11 cellular contexts compared by ENCODE assay signal in genomic region chr4:173500841-173501591, GRCh38. TPM values are rescaled to one million over a fixed set of nuclear protein-coding genes. Genes with fewer than 3 reads are reported as not detected.
DNase-seq lines count a peak whose midpoint lies in the region; ATAC-seq and TF ChIP-seq lines count a peak whose summit lies in the region.
"Had no signal": no experiment of that assay in that cellular context is flagged by ENCODE, and none has a peak within 500 bp of the region (broad histone marks: within the 10 kb centered on the region; RNA-seq: fewer than 3 reads in every experiment).

No MANE protein-coding gene starts in this region.

- in situ Hi-C loops in GM13977 (cut with MboI; ENCODE audit: low pct_unique_long_range_greater_than_20kb, low sequenced_read_pairs, unreplicated experiment): loop anchor here (25.0 kb wide), 1 partner anchor 711 kb away; no protein-coding TSS in a partner anchor

- no peaks in the 10 kb centered on the region for H3K4me1 ChIP-seq in osteoblast (ENCODE audit: insufficient read depth, low read length)

- H3K27ac ChIP-seq in osteoblast (ENCODE audit: low read depth, low read length): no peak overlapping the region

- no peaks in the 10 kb centered on the region for H3K79me2 ChIP-seq in osteoblast (ENCODE audit: insufficient read depth, low read length)

- DNase-seq in GM13977 (ENCODE audit: low spot score) (peak; percentile 61), epithelial cell of proximal tubule (ENCODE audit: low read depth) (no peak), osteoblast (ENCODE audit: insufficient read length, low spot score, missing footprints) (no peak), RPMI8226 (no peak), NCI-H524 (lab: John Stamatoyannopoulos, UW) (no peak), T-helper 1 cell (no peak), OCI-M2 (lab: John Stamatoyannopoulos, UW; ENCODE audit: unreplicated experiment) (no peak)
- DNase-seq: activated CD4-positive, CD25-positive, alpha-beta regulatory T cell treated with anti-CD3 and anti-CD28 coated beads, Interleukin-2, amount 50 U/mL, for 72 hours; NCI-H69 had no signal

- H3K27me3 ChIP-seq in osteoblast (ENCODE audit: insufficient read depth, low read length): peaks cover 31% of the 10 kb centered on the region

- peak overlapping the region; percentile 40 for H3K4me2 ChIP-seq in osteoblast (ENCODE audit: insufficient read depth, low read length)

- ATAC-seq in HG03520 (IDR thresholded peaks at IDR 0.05; ENCODE audit: unreplicated experiment): peak; percentile 35

- H2AFZ ChIP-seq in osteoblast (ENCODE audit: low read length): peak overlapping the region; percentile 63

- H3K36me3 ChIP-seq in osteoblast (ENCODE audit: insufficient read depth, low read length): no peaks in the 10 kb centered on the region

- H3K4me3 ChIP-seq in epithelial cell of proximal tubule (ENCODE audit: low read depth, low read length) (peak overlapping the region; percentile 34), osteoblast (ENCODE audit: insufficient read depth, low read length) (peak overlapping the region; percentile 38)

- H4K20me1 ChIP-seq in osteoblast (ENCODE audit: insufficient read depth, low read length): no peaks in the 10 kb centered on the region

- TF ChIP-seq CTCF in GM13977 (IDR thresholded peaks at IDR 0.05; ENCODE audit: extremely low read depth, insufficient read depth, missing control alignments): no peak
- no peak for TF ChIP-seq CTCF in epithelial cell of proximal tubule (conservative IDR thresholded peaks at IDR 0.05; ENCODE audit: low read depth, low read length)
- TF ChIP-seq CTCF in osteoblast (IDR thresholded peaks at IDR 0.05; ENCODE audit: extremely low read depth, low read depth, low read length): no peak

- no peaks in the 10 kb centered on the region for H3K9me3 ChIP-seq in osteoblast (ENCODE audit: low read depth, low read length)

RNA-seq across cellular contexts. Expression of gene HAND2, which starts 29.0 kb away (rescaled TPM):
- total RNA-seq in epithelial cell of proximal tubule (not detected in 2 replicates), osteoblast (1.8 and 3.8 TPM in 2 replicates)
- total RNA-seq: dermis microvascular lymphatic vessel endothelial cell had no signal
